Comparison of ENCODE assay signal across 1 cellular context in the genomic region with DNA sequence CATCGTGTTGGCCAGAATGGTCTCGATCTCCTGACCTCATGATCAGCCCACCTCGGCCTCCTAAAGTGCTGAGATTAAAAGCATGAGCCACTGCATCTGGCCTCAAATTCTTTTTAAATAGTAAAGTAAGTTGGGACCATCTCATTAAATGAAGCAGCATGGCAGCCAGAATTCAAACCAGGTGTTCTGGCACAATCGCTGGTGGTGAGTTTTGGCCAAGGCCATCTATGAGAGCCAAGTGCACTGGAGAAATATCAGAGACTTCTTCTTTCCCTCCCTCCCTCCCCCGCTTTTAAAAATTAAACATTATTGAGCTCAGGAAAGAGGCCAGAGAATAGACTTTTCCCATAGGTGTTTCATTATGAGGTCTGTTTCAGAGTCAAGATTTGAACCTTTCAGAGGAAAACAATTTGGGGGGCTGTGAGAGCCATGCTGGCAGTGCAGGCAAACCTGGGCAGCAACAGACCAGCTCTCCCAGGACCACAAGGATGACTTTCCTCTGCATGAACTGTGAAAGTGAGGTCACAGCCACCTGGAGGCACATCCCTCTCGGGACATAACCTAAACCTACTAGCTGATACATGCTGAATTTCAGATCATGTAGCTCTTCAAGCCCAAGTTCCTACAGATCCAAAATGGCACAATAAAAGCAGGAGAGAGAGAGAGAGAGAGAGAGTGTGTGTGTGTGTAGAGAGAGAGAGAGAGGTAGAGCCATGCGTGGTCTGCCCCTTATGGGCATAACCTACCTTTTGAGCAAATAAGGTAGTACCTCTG.
TF ChIP-seq lines count a peak whose summit lies in the region.

No MANE protein-coding gene starts in this region.

TF ChIP-seq in WTC11, 78 proteins besides CTCF, POLR2A, EP300 and RAD21 (continued from another document):
- TF ChIP-seq, protein P1, sequence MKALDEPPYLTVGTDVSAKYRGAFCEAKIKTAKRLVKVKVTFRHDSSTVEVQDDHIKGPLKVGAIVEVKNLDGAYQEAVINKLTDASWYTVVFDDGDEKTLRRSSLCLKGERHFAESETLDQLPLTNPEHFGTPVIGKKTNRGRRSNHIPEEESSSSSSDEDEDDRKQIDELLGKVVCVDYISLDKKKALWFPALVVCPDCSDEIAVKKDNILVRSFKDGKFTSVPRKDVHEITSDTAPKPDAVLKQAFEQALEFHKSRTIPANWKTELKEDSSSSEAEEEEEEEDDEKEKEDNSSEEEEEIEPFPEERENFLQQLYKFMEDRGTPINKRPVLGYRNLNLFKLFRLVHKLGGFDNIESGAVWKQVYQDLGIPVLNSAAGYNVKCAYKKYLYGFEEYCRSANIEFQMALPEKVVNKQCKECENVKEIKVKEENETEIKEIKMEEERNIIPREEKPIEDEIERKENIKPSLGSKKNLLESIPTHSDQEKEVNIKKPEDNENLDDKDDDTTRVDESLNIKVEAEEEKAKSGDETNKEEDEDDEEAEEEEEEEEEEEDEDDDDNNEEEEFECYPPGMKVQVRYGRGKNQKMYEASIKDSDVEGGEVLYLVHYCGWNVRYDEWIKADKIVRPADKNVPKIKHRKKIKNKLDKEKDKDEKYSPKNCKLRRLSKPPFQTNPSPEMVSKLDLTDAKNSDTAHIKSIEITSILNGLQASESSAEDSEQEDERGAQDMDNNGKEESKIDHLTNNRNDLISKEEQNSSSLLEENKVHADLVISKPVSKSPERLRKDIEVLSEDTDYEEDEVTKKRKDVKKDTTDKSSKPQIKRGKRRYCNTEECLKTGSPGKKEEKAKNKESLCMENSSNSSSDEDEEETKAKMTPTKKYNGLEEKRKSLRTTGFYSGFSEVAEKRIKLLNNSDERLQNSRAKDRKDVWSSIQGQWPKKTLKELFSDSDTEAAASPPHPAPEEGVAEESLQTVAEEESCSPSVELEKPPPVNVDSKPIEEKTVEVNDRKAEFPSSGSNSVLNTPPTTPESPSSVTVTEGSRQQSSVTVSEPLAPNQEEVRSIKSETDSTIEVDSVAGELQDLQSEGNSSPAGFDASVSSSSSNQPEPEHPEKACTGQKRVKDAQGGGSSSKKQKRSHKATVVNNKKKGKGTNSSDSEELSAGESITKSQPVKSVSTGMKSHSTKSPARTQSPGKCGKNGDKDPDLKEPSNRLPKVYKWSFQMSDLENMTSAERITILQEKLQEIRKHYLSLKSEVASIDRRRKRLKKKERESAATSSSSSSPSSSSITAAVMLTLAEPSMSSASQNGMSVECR (CRISPR knock-in tag; IDR thresholded peaks at IDR 0.05; ENCODE audit: borderline replicate concordance) = no peak
- TF ChIP-seq TEAD4 (CRISPR knock-in tag; IDR thresholded peaks at IDR 0.05) (no peak), ATF6 (CRISPR knock-in tag; IDR thresholded peaks at IDR 0.05) (no peak), NR1H2 (CRISPR knock-in tag; IDR thresholded peaks at IDR 0.05) (no peak), E2F4 (CRISPR knock-in tag; IDR thresholded peaks at IDR 0.05; ENCODE audit: borderline replicate concordance, low read depth) (no peak), SP1 (CRISPR knock-in tag; conservative IDR thresholded peaks at IDR 0.05) (no peak), SOX15 (CRISPR knock-in tag; IDR thresholded peaks at IDR 0.05) (no peak), ZNF423 (CRISPR knock-in tag; IDR thresholded peaks at IDR 0.05) (no peak), SMAD3 (CRISPR knock-in tag; IDR thresholded peaks at IDR 0.05; ENCODE audit: borderline replicate concordance) (no peak), ATF1 (CRISPR knock-in tag; IDR thresholded peaks at IDR 0.05) (no peak), RORB (CRISPR knock-in tag; IDR thresholded peaks at IDR 0.05) (no peak)
TF ChIP-seq in WTC11: peak in this region for 0.
